Comparison of ENCODE assay signal across 10 cellular contexts in genomic region chr17:67531291-67531690, GRCh38.
DNase-seq lines count a peak whose midpoint lies in the region; ATAC-seq and TF ChIP-seq lines count a peak whose summit lies in the region.
"Had no signal": no experiment of that assay in that cellular context is flagged by ENCODE, and none has a peak within 500 bp of the region (broad histone marks: within the 10 kb centered on the region; RNA-seq: fewer than 3 reads in every experiment).

No MANE protein-coding gene starts in this region.

- H3K27me3 ChIP-seq in adrenal gland (no peaks in the 10 kb centered on the region), Caco-2 (replicated peaks; ENCODE audit: control insufficient read depth, insufficient read depth, low read length) (no peaks in the 10 kb centered on the region), colonic mucosa (no peaks in the 10 kb centered on the region)
- H3K27me3 ChIP-seq: pancreas had no signal

- H3K4me3 Mint-ChIP-seq in nephron (no peak overlapping the region), Caco-2 (ENCODE audit: unreplicated experiment) (no peak overlapping the region)

- H3K9me3 Mint-ChIP-seq in nephron (peaks cover 6% of the 10 kb centered on the region), Caco-2 (ENCODE audit: unreplicated experiment) (peaks cover 5% of the 10 kb centered on the region)

- 25 to 53% (median 34%) methylated on average over 10 to 12 of the region's 12 CpGs for WGBS in adrenal gland, 4 donors

- TF ChIP-seq CTCF in adrenal gland (IDR thresholded peaks at IDR 0.05): no peak
- no peak for TF ChIP-seq CTCF in nephron (IDR thresholded peaks at IDR 0.05; ENCODE audit: unreplicated experiment in 3 of 3)
- no peak for TF ChIP-seq CTCF in Caco-2 (IDR thresholded peaks at IDR 0.05; ENCODE audit: insufficient read depth in 1 of 2, low read depth in 1 of 2, low read length in 1 of 2, severe bottlenecking in 1 of 2, unreplicated experiment in 1 of 2)
- TF ChIP-seq CTCF in colonic mucosa (IDR thresholded peaks at IDR 0.05): no peak

- peak overlapping the region in 1 of 4 donors; percentile 39 for H3K4me3 ChIP-seq in adrenal gland
- no peak overlapping the region for H3K4me3 ChIP-seq in Caco-2 (ENCODE audit: low read depth, low read length)
- no peak overlapping the region for H3K4me3 ChIP-seq in colonic mucosa
- H3K4me3 ChIP-seq: pancreas had no signal

- peak overlapping the region; percentile 62 to 74 (median 63) for H3K27ac Mint-ChIP-seq in nephron
- H3K27ac Mint-ChIP-seq in Caco-2 (ENCODE audit: unreplicated experiment): no peak overlapping the region

- peak; percentile 58 for ATAC-seq in GM18907 (IDR thresholded peaks at IDR 0.05; ENCODE audit: unreplicated experiment)
- ATAC-seq in HG02870 (IDR thresholded peaks at IDR 0.05; ENCODE audit: unreplicated experiment): peak; percentile 85

- BruUV-seq in Caco-2 (replicated peaks; lab: Mats Ljungman, UMichigan): no TSS peak

- H3K27ac ChIP-seq in adrenal gland (peak overlapping the region in 1 of 5 donors; percentile 22), colonic mucosa (no peak overlapping the region)

- POLR2A ChIA-PET in Caco-2 (lab: Charles Lee): no interaction called here

- H3K36me3 Mint-ChIP-seq in nephron (ENCODE audit: low read depth) (peaks cover 17% of the 10 kb centered on the region), Caco-2 (ENCODE audit: insufficient read depth, unreplicated experiment) (no peaks in the 10 kb centered on the region)

- H3K36me3 ChIP-seq in adrenal gland (replicated peaks in 1 of 2) (no peaks in the 10 kb centered on the region), Caco-2 (ENCODE audit: control insufficient read depth, insufficient read depth, low read length) (no peaks in the 10 kb centered on the region), colonic mucosa (no peaks in the 10 kb centered on the region)
- H3K36me3 ChIP-seq: pancreas had no signal

- H3K27me3 Mint-ChIP-seq in nephron (ENCODE audit: low read depth): no peaks in the 10 kb centered on the region
- no peaks in the 10 kb centered on the region for H3K27me3 Mint-ChIP-seq in Caco-2 (ENCODE audit: insufficient read depth, unreplicated experiment)

- DNase-seq in adrenal gland: peak; percentile 47 to 80 (median 68)
- no peak for DNase-seq in NCI-H82 (lab: John Stamatoyannopoulos, UW)
- no peak for DNase-seq in Caco-2
- DNase-seq in colonic mucosa: no peak
- DNase-seq in NCI-H1105 treated with DMSO at 0.1 percent for 48 hours (lab: John Stamatoyannopoulos, UW): no peak
- DNase-seq: HCEC 1CT had no signal

- TF ChIP-seq POLR2A in adrenal gland (IDR thresholded peaks at IDR 0.05): no peak

- H3K4me1 Mint-ChIP-seq in nephron (peaks cover 63% of the 10 kb centered on the region), Caco-2 (ENCODE audit: low read depth, unreplicated experiment) (no peaks in the 10 kb centered on the region)

- H3K9me3 ChIP-seq in adrenal gland (replicated peaks in 1 of 3): no peaks in the 10 kb centered on the region
- H3K9me3 ChIP-seq in Caco-2: no peaks in the 10 kb centered on the region
- H3K9me3 ChIP-seq in colonic mucosa: no peaks in the 10 kb centered on the region
- H3K9me3 ChIP-seq: pancreas had no signal

- no peak overlapping the region for H3K9ac ChIP-seq in colonic mucosa (ENCODE audit: low read depth in 2 of 2, low read length in 2 of 2)

- intact Hi-C loops in adrenal gland (cut with DNase I) (no loop called here), Caco-2 (cut with micrococcal nuclease; ENCODE audit: unreplicated experiment) (no loop called here), colonic mucosa (cut with DNase I) (no loop called here)

- CTCF ChIA-PET in Caco-2 (lab: Charles Lee): no interaction called here

- H3K4me1 ChIP-seq in adrenal gland (replicated peaks in 1 of 2) (peaks cover 13 to 38% of the 10 kb centered on the region in 2 donors), Caco-2 (no peaks in the 10 kb centered on the region), colonic mucosa (no peaks in the 10 kb centered on the region)

Comparison
In these comparisons a context has a peak if more than half of its experiments do, and no peak if none do; other contexts are left out.
1. DNase-seq: peak in adrenal gland (7 of 7); none in NCI-H82 (single experiment), Caco-2 (0 of 2), colonic mucosa (single experiment) and NCI-H1105 treated with DMSO at 0.1 percent for 48 hours (single experiment).